ENCODE assay signal across 37 cellular contexts in the genomic region with DNA sequence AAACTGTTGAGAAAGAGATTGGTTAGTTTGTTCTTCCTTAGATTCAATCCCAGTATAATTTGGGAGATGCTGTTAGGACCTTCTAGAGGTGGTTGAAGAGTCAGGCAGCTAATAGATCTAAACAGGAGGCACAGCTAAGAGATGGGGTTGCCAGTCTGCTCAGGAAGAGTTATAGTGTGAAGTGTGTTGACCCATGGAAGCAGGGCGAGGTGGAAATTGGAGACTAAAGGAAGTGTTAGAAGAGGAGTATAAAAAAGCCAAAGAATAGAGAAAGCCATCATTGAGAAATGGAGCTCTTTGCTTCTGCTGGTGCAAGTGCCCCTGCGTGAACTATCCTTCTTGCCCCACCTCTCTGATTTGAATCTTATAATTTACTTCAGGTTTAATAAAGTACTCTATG. TPM values are rescaled to one million over a fixed set of nuclear protein-coding genes. Genes with fewer than 3 reads are reported as not detected.
"Had no signal": no experiment of that assay in that cellular context is flagged by ENCODE, and none has a peak within 500 bp of the region (broad histone marks: within the 10 kb centered on the region; RNA-seq: fewer than 3 reads in every experiment).

No MANE protein-coding gene starts in this region.

- H3K36me3 Mint-ChIP-seq: activated CD4-positive, alpha-beta memory T cell treated with anti-CD3 and anti-CD28 coated beads for 36 hours; activated naive CD4-positive, alpha-beta T cell treated with anti-CD3 and anti-CD28 coated beads, Interleukin-2, amount 10 ng/mL, durations not matched to agents 7 days and 5 days; activated naive CD4-positive, alpha-beta T cell treated with anti-CD3 and anti-CD28 coated beads, Interleukin-2, amount 50 U/mL, for 24 hours; activated naive CD8-positive, alpha-beta T cell; activated naive CD8-positive, alpha-beta T cell treated with anti-CD3 and anti-CD28 coated beads, Interleukin-2, amount 10 ng/mL, durations not matched to agents 7 days and 5 days; brain had no signal

- H3K4me1 Mint-ChIP-seq: activated CD4-positive, alpha-beta T cell treated with anti-CD3 and anti-CD28 coated beads, Interleukin-2, amount 10 ng/mL, durations not matched to agents 24 days and 14 days; activated naive CD4-positive, alpha-beta T cell treated with anti-CD3 and anti-CD28 coated beads, Interleukin-2, amount 10 ng/mL, durations not matched to agents 7 days and 5 days; activated naive CD4-positive, alpha-beta T cell treated with anti-CD3 and anti-CD28 coated beads, Interleukin-2, amount 50 U/mL, for 24 hours; central memory CD8-positive, alpha-beta T cell had no signal

- DNase-seq: activated B cell treated with CpG ODN at 0.5 μM for 24 hours; activated CD4-positive, alpha-beta memory T cell treated with anti-CD3 and anti-CD28 coated beads for 36 hours; activated CD4-positive, alpha-beta T cell treated with anti-CD3 and anti-CD28 coated beads for 4 hours; activated CD4-positive, alpha-beta T cell treated with anti-CD3 and anti-CD28 coated beads, Interleukin-2, amount 10 ng/mL, durations not matched to agents 24 days and 14 days; activated CD4-positive, alpha-beta T cell treated with anti-CD3 and anti-CD28 coated beads, Interleukin-2, amount 50 U/mL, for 1 hour; activated CD4-positive, alpha-beta T cell treated with anti-CD3 and anti-CD28 coated beads, Interleukin-2, amount 50 U/mL, for 4 hours; activated CD4-positive, CD25-positive, alpha-beta regulatory T cell treated with anti-CD3 and anti-CD28 coated beads, Interleukin-2, amount 50 U/mL, for 72 hours; activated CD8-positive, alpha-beta memory T cell treated with anti-CD3 and anti-CD28 coated beads, Interleukin-2, amount 50 U/mL, for 4 hours; activated CD8-positive, alpha-beta T cell treated with anti-CD3 and anti-CD28 coated beads for 36 hours; activated effector memory CD4-positive, alpha-beta T cell treated with Interleukin-2 at 50 U/mL for 16 hours; activated gamma-delta T cell; activated naive CD4-positive, alpha-beta T cell treated with anti-CD3 and anti-CD28 coated beads, Interleukin-2, amount 10 ng/mL, durations not matched to agents 7 days and 5 days; activated naive CD4-positive, alpha-beta T cell treated with Interleukin-2 at 50 U/mL for 16 hours; activated naive CD8-positive, alpha-beta T cell treated with anti-CD3 and anti-CD28 coated beads, Interleukin-2, amount 10 ng/mL, durations not matched to agents 7 days and 5 days; activated naive CD8-positive, alpha-beta T cell treated with anti-CD3 and anti-CD28 coated beads, Interleukin-2, amount 50 U/mL, for 24 hours; activated T-cell treated with anti-CD3 and anti-CD28 coated beads for 4 hours; activated T-cell treated with anti-CD3 and anti-CD28 coated beads, Interleukin-2, amount 50 U/mL, for 1 hour; activated T-cell treated with anti-CD3 and anti-CD28 coated beads, Interleukin-2, amount 50 U/mL, for 4 hours; amygdala; anterior cingulate cortex; caudate nucleus; cerebellar nuclear complex; T-helper 1 cell; T-helper 2 cell; T-helper 9 cell had no signal

- H3K9me3 Mint-ChIP-seq: activated B cell treated with CpG ODN at 0.5 μM for 24 hours; activated CD4-positive, alpha-beta memory T cell treated with anti-CD3 and anti-CD28 coated beads for 36 hours; activated CD8-positive, alpha-beta T cell treated with anti-CD3 and anti-CD28 coated beads for 36 hours; activated naive CD8-positive, alpha-beta T cell treated with anti-CD3 and anti-CD28 coated beads, Interleukin-2, amount 50 U/mL, for 24 hours; activated T-cell treated with anti-CD3 and anti-CD28 coated beads, Interleukin-2, amount 50 U/mL, for 4 hours; activated T-helper 2 cell treated with anti-CD3 and anti-CD28 coated beads, Interferon-gamma antibody, Interleukin-2, Interleukin-4, amounts not matched to agents 10 μg/mL and 5 μg/mL and 100 μg/mL, durations not matched to agents 14 hours and 24 hours and 36 hours; central memory CD8-positive, alpha-beta T cell; T-helper 1 cell treated with Interleukin-12 subunit alpha and Interleukin-12 subunit beta and Interleukin-4 antibody, amounts not matched to agents 30 μg/mL and 1 μg/mL, for 36 hours; T-helper 2 cell treated with Interferon-gamma antibody and Interleukin-4, amounts not matched to agents 5 μg/mL and 100 μg/mL, for 36 hours had no signal

- H3K36me3 ChIP-seq: ascending aorta, cardiac muscle cell had no signal

- H3K9me3 ChIP-seq: ascending aorta had no signal

- H3K27ac ChIP-seq: ascending aorta, cardiac muscle cell, VCaP had no signal

- H3K27me3 ChIP-seq: ascending aorta had no signal

- H3K27ac Mint-ChIP-seq: activated B cell treated with CpG ODN at 0.5 μM for 24 hours; activated CD4-positive, alpha-beta memory T cell treated with anti-CD3 and anti-CD28 coated beads for 36 hours; activated CD4-positive, alpha-beta T cell treated with anti-CD3 and anti-CD28 coated beads, Interleukin-2, amount 10 ng/mL, durations not matched to agents 24 days and 14 days; activated CD8-positive, alpha-beta T cell treated with anti-CD3 and anti-CD28 coated beads for 36 hours; activated naive CD4-positive, alpha-beta T cell treated with anti-CD3 and anti-CD28 coated beads, Interleukin-2, amount 10 ng/mL, durations not matched to agents 7 days and 5 days; activated naive CD4-positive, alpha-beta T cell treated with anti-CD3 and anti-CD28 coated beads, Interleukin-2, amount 50 U/mL, for 24 hours; activated naive CD8-positive, alpha-beta T cell; activated naive CD8-positive, alpha-beta T cell treated with anti-CD3 and anti-CD28 coated beads, Interleukin-2, amount 10 ng/mL, durations not matched to agents 7 days and 5 days; activated naive CD8-positive, alpha-beta T cell treated with anti-CD3 and anti-CD28 coated beads, Interleukin-2, amount 50 U/mL, for 24 hours; activated T-helper 2 cell treated with anti-CD3 and anti-CD28 coated beads, Interferon-gamma antibody, Interleukin-2, Interleukin-4, amounts not matched to agents 10 μg/mL and 5 μg/mL and 100 μg/mL, durations not matched to agents 14 hours and 24 hours and 36 hours; brain; T-helper 1 cell treated with Interleukin-12 subunit alpha and Interleukin-12 subunit beta and Interleukin-4 antibody, amounts not matched to agents 30 μg/mL and 1 μg/mL, for 36 hours; T-helper 2 cell treated with Interferon-gamma antibody and Interleukin-4, amounts not matched to agents 5 μg/mL and 100 μg/mL, for 36 hours had no signal

- ATAC-seq: activated CD8-positive, alpha-beta T cell treated with anti-CD3 and anti-CD28 coated beads for 36 hours; activated naive CD8-positive, alpha-beta T cell treated with anti-CD3 and anti-CD28 coated beads, Interleukin-2, amount 50 U/mL, for 24 hours; activated T-cell treated with anti-CD3 and anti-CD28 coated beads, Interleukin-2, amount 50 U/mL, for 4 hours had no signal

- H3K4me3 Mint-ChIP-seq: activated B cell treated with CpG ODN at 0.5 μM for 24 hours; activated CD4-positive, alpha-beta memory T cell treated with anti-CD3 and anti-CD28 coated beads for 36 hours; activated CD4-positive, alpha-beta T cell treated with anti-CD3 and anti-CD28 coated beads, Interleukin-2, amount 10 ng/mL, durations not matched to agents 24 days and 14 days; activated CD8-positive, alpha-beta T cell treated with anti-CD3 and anti-CD28 coated beads for 36 hours; activated naive CD4-positive, alpha-beta T cell treated with anti-CD3 and anti-CD28 coated beads, Interleukin-2, amount 10 ng/mL, durations not matched to agents 7 days and 5 days; activated naive CD4-positive, alpha-beta T cell treated with anti-CD3 and anti-CD28 coated beads, Interleukin-2, amount 50 U/mL, for 24 hours; activated naive CD8-positive, alpha-beta T cell; activated naive CD8-positive, alpha-beta T cell treated with anti-CD3 and anti-CD28 coated beads, Interleukin-2, amount 10 ng/mL, durations not matched to agents 7 days and 5 days; activated naive CD8-positive, alpha-beta T cell treated with anti-CD3 and anti-CD28 coated beads, Interleukin-2, amount 50 U/mL, for 24 hours; activated T-cell treated with anti-CD3 and anti-CD28 coated beads, Interleukin-2, amount 50 U/mL, for 4 hours; brain; central memory CD8-positive, alpha-beta T cell; T-helper 1 cell treated with Interleukin-12 subunit alpha and Interleukin-12 subunit beta and Interleukin-4 antibody, amounts not matched to agents 30 μg/mL and 1 μg/mL, for 36 hours; T-helper 2 cell treated with Interferon-gamma antibody and Interleukin-4, amounts not matched to agents 5 μg/mL and 100 μg/mL, for 36 hours had no signal

- H3K4me3 ChIP-seq: ascending aorta, cardiac muscle cell had no signal

RNA-seq across cellular contexts. Expression of gene OXGR1, which starts 3.8 kb away (rescaled TPM):
- total RNA-seq: activated B cell treated with CpG ODN at 0.5 μM for 24 hours; activated CD4-positive, alpha-beta memory T cell treated with anti-CD3 and anti-CD28 coated beads for 36 hours; activated CD4-positive, alpha-beta T cell treated with anti-CD3 and anti-CD28 coated beads, Interleukin-2, amount 10 ng/mL, durations not matched to agents 24 days and 14 days; activated CD8-positive, alpha-beta memory T cell treated with anti-CD3 and anti-CD28 coated beads for 36 hours; activated CD8-positive, alpha-beta T cell treated with anti-CD3 and anti-CD28 coated beads for 36 hours; activated naive CD8-positive, alpha-beta T cell treated with anti-CD3 and anti-CD28 coated beads, Interleukin-2, amount 10 ng/mL, durations not matched to agents 7 days and 5 days; activated T-cell treated with anti-CD3 and anti-CD28 coated beads, Interleukin-2, amount 50 U/mL, for 4 hours; activated T-helper 2 cell treated with anti-CD3 and anti-CD28 coated beads, Interferon-gamma antibody, Interleukin-2, Interleukin-4, amounts not matched to agents 10 μg/mL and 5 μg/mL and 100 μg/mL, durations not matched to agents 14 hours and 24 hours and 36 hours; ascending aorta; bronchial epithelial cell; cardiac muscle cell had no signal
